1 cellular context compared by ENCODE assay signal in the genomic region with DNA sequence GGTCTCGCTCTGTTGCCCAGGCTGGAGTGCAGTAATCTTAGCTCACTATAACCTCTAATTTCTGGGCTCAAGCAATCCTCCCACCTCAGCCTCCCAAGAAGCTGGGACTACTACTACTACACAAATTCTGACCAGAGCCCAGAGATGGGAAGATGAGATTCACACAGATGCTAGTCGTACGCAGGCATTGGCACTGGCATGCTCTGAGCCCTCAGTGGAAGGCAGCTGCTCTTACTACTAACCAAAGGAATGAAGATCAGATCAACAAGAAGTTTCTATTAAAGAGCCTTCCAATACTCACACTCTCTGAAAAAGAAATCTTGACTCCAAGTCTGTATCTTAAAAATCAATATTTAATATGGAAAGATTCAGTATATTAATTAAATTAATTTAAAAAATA.
TF ChIP-seq lines count a peak whose summit lies in the region.

No MANE protein-coding gene starts in this region.

TF ChIP-seq in IMR-90, 13 proteins besides CTCF, POLR2A, EP300 and RAD21 (continued from another document):
- no peak for TF ChIP-seq BHLHE40 (IDR thresholded peaks at IDR 0.05; ENCODE audit: low read depth, low read length)
- TF ChIP-seq MAFK (IDR thresholded peaks at IDR 0.05; ENCODE audit: low read depth, low read length): no peak
- TF ChIP-seq MXI1 (IDR thresholded peaks at IDR 0.05; ENCODE audit: borderline replicate concordance, low read depth, low read length): no peak
- TF ChIP-seq, protein P1, sequence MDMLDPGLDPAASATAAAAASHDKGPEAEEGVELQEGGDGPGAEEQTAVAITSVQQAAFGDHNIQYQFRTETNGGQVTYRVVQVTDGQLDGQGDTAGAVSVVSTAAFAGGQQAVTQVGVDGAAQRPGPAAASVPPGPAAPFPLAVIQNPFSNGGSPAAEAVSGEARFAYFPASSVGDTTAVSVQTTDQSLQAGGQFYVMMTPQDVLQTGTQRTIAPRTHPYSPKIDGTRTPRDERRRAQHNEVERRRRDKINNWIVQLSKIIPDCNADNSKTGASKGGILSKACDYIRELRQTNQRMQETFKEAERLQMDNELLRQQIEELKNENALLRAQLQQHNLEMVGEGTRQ (IDR thresholded peaks at IDR 0.05; ENCODE audit: low read depth, low read length): no peak
- TF ChIP-seq CEBPB (IDR thresholded peaks at IDR 0.05; ENCODE audit: low read depth, low read length): no peak
- no peak for TF ChIP-seq NFE2L2 (IDR thresholded peaks at IDR 0.05; ENCODE audit: low read depth, low read length)
